ENCODE assay signal across 8 cellular contexts in the genomic region with DNA sequence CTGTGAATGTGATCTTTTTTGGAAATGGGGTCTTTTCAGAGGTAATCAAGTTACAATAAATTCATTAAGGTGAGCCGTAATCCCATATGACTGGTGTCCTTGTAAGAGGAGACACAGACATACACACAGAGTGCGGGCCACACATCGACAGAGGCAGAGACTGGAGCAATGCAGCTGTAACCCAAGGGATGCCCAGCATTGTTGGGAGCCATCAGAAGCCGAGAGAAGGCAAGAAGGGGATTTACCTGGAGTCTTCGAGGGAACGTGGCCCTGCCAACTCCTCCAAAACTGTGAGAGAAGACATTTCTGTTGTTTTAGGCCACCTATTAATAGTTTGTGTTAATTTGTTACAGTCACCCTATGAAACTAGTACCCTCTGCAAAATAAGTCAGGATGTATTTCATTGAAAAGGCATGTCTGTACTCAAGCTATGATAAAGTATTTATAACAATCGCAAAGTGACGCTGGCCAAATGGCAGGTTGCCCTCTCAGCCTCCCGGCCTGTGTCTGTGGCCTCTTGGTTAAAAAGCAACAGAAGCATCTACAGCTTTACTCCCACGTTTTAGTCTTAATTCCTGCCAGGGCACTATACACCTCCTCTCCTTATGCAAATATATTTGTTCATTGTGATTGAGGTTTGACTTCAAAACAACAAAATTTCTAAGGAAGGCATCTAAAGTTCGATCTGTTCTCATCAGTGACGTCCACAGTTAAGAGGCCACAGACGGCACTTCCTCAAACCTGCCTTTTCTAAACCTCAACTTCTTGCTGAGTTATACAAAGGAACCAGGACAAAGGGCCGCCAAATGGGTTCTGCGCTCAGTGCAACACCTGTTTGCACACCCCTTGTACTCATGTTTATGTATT. TPM values are rescaled to one million over a fixed set of nuclear protein-coding genes. Genes with fewer than 3 reads are reported as not detected.
DNase-seq lines count a peak whose midpoint lies in the region; ATAC-seq and TF ChIP-seq lines count a peak whose summit lies in the region.

No MANE protein-coding gene starts in this region.

- no peaks in the 10 kb centered on the region for H3F3A ChIP-seq in GM23338 (replicated peaks; ENCODE audit: low read depth)

- intact Hi-C loops in Calu3 (cut with micrococcal nuclease; ENCODE audit: unreplicated experiment), result no loop called here

- peaks cover 5% of the 10 kb centered on the region for H3K36me3 Mint-ChIP-seq in Calu3 (ENCODE audit: insufficient read depth, unreplicated experiment)
- peaks cover 2% of the 10 kb centered on the region; the same call in 1 of the 3 replicates for H3K36me3 Mint-ChIP-seq in GM23338 (ENCODE audit: low read depth)
- peaks cover 0 to 11% of the 10 kb centered on the region in 2 donors for H3K36me3 Mint-ChIP-seq in naive B cell

- H3K36me3 ChIP-seq in GM23338 (ENCODE audit: insufficient read depth), result no peaks in the 10 kb centered on the region

- no TSS peak for BruUV-seq in Calu3 (replicated peaks; lab: Mats Ljungman, UMichigan)

- peaks cover 5% of the 10 kb centered on the region; the same call in 1 of the 2 replicates for H4K20me1 ChIP-seq in GM23338 (replicated peaks; ENCODE audit: insufficient read depth)

- TF ChIP-seq CTCF in Calu3 (IDR thresholded peaks at IDR 0.05; ENCODE audit: unreplicated experiment) (no peak), GM23338 (conservative IDR thresholded peaks at IDR 0.05; ENCODE audit: low read depth in 2 of 2) (no peak), choroid plexus epithelial cell (conservative IDR thresholded peaks at IDR 0.05; ENCODE audit: low read depth, low read length) (no peak)

- H3K27ac ChIP-seq in GM23338 (ENCODE audit: low read depth), result no peak overlapping the region

- peaks cover 9% of the 10 kb centered on the region for H3K4me1 ChIP-seq in GM23338 (ENCODE audit: insufficient read depth)

- DNase-seq in Calu3 (peak; percentile 25), GM23338 (ENCODE audit: low spot score) (no peak), NCI-H2107 treated with DMSO at 0.1 percent for 48 hours (lab: John Stamatoyannopoulos, UW; ENCODE audit: unreplicated experiment) (peak; percentile 91), choroid plexus epithelial cell (ENCODE audit: low read depth) (peak; percentile 87), naive B cell (peak; percentile 44), retina (no peak)
- DNase-seq in stimulated activated CD4-positive, alpha-beta T cell treated with anti-CD3 and anti-CD28 coated beads, Interleukin-4, amount 100 ng/mL, for 24 hours, result no peak

- peaks cover 51% of the 10 kb centered on the region for H3K4me1 Mint-ChIP-seq in Calu3 (ENCODE audit: low read depth, unreplicated experiment)
- peaks cover 22% of the 10 kb centered on the region for H3K4me1 Mint-ChIP-seq in GM23338
- peaks cover 28 to 34% (median 30%) of the 10 kb centered on the region in 3 donors for H3K4me1 Mint-ChIP-seq in naive B cell

- H3K4me3 ChIP-seq in GM23338, result no peak overlapping the region
- no peak overlapping the region for H3K4me3 ChIP-seq in choroid plexus epithelial cell (ENCODE audit: low read depth, low read length)

- peaks cover 21% of the 10 kb centered on the region for H3K79me2 ChIP-seq in GM23338 (replicated peaks; ENCODE audit: insufficient read depth)

- H2AFZ ChIP-seq in GM23338, result no peak overlapping the region

- no peak overlapping the region for H3K4me2 ChIP-seq in GM23338

- ATAC-seq in GM23338, result peak; percentile 54
- ATAC-seq in naive B cell (ENCODE audit: low read depth in 2 of 2), result peak; percentile 95 to 98
- no peak for ATAC-seq in HG03039 (IDR thresholded peaks at IDR 0.05; ENCODE audit: unreplicated experiment)

- peak overlapping the region; percentile 53 for H3K4me3 Mint-ChIP-seq in Calu3 (ENCODE audit: low read depth, unreplicated experiment)
- no peak overlapping the region for H3K4me3 Mint-ChIP-seq in GM23338
- peak overlapping the region in 3 of 8 donors; percentile 15 to 40 (median 34) for H3K4me3 Mint-ChIP-seq in naive B cell

- H3K9me2 ChIP-seq in GM23338 (ENCODE audit: insufficient read depth), result no peaks in the 10 kb centered on the region

- H3K27me3 Mint-ChIP-seq in Calu3 (ENCODE audit: unreplicated experiment) (no peaks in the 10 kb centered on the region), GM23338 (ENCODE audit: insufficient read depth, low read depth, poor library complexity) (peaks cover 3% of the 10 kb centered on the region), naive B cell (no peaks in the 10 kb centered on the region)

- peaks cover 2% of the 10 kb centered on the region for H3K9me3 Mint-ChIP-seq in Calu3 (ENCODE audit: low read depth, unreplicated experiment)
- peaks cover 2% of the 10 kb centered on the region; the same call in 1 of the 3 replicates for H3K9me3 Mint-ChIP-seq in GM23338
- H3K9me3 Mint-ChIP-seq in naive B cell, result no peaks in the 10 kb centered on the region

- CTCF ChIA-PET in Calu3 (lab: Charles Lee), result interaction anchor here (0.9 to 1.4 kb wide), 2 partner anchors 10 to 40 kb away, joined by 3 to 6 read pairs; no protein-coding TSS in a partner anchor

- H3K27me3 ChIP-seq in GM23338 (ENCODE audit: insufficient read depth), result no peaks in the 10 kb centered on the region

- H3K27ac Mint-ChIP-seq in Calu3 (ENCODE audit: unreplicated experiment) (peak overlapping the region; percentile 47), GM23338 (no peak overlapping the region; the same call in 1 of the 2 replicates), naive B cell (peak overlapping the region in 5 of 6 donors; percentile 6 to 73 (median 63))

TF ChIP-seq in GM23338, 12 proteins besides CTCF, POLR2A, EP300 and RAD21 (continues in another document):
- TF ChIP-seq CREB1 (CRISPR knock-in tag; IDR thresholded peaks at IDR 0.05; ENCODE audit: low read depth) (no peak), ZNF331 (CRISPR knock-in tag; IDR thresholded peaks at IDR 0.05; ENCODE audit: low read depth) (no peak)
- TF ChIP-seq, protein P1, sequence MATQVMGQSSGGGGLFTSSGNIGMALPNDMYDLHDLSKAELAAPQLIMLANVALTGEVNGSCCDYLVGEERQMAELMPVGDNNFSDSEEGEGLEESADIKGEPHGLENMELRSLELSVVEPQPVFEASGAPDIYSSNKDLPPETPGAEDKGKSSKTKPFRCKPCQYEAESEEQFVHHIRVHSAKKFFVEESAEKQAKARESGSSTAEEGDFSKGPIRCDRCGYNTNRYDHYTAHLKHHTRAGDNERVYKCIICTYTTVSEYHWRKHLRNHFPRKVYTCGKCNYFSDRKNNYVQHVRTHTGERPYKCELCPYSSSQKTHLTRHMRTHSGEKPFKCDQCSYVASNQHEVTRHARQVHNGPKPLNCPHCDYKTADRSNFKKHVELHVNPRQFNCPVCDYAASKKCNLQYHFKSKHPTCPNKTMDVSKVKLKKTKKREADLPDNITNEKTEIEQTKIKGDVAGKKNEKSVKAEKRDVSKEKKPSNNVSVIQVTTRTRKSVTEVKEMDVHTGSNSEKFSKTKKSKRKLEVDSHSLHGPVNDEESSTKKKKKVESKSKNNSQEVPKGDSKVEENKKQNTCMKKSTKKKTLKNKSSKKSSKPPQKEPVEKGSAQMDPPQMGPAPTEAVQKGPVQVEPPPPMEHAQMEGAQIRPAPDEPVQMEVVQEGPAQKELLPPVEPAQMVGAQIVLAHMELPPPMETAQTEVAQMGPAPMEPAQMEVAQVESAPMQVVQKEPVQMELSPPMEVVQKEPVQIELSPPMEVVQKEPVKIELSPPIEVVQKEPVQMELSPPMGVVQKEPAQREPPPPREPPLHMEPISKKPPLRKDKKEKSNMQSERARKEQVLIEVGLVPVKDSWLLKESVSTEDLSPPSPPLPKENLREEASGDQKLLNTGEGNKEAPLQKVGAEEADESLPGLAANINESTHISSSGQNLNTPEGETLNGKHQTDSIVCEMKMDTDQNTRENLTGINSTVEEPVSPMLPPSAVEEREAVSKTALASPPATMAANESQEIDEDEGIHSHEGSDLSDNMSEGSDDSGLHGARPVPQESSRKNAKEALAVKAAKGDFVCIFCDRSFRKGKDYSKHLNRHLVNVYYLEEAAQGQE (IDR thresholded peaks at IDR 0.05; ENCODE audit: unreplicated experiment), result no peak

RNA-seq across cellular contexts. Expression of a gene that starts 46.8 kb away (rescaled TPM):
- 30.9 and 33.4 TPM in 2 replicates for total RNA-seq in Calu3 (2022)
- total RNA-seq in GM23338 (2014; rRNA removed; shearing (Covaris generic)), result 13.8 and 16.9 TPM in 2 replicates
- polyA plus RNA-seq in GM23338 (2016; fragmentation: Nextera tagmentation; extraction: Ambion mirVana), result 5.9 and 7.3 TPM in 2 replicates
- polyA plus RNA-seq in naive B cell (ENCODE audit: low read depth in 6 of 6), result 1 to 10 TPM in 2 of 6 donors, under 1 TPM in 4; 0.54 to 1.1 (median 0.79) TPM

Comparison
In these comparisons a context has a peak if more than half of its experiments do, and no peak if none do; other contexts are left out.
1. DNase-seq: peak in Calu3 (single experiment), NCI-H2107 treated with DMSO at 0.1 percent for 48 hours (single experiment), choroid plexus epithelial cell (single experiment) and naive B cell (single experiment); none in GM23338 (single experiment), stimulated activated CD4-positive, alpha-beta T cell treated with anti-CD3 and anti-CD28 coated beads, Interleukin-4, amount 100 ng/mL, for 24 hours (single experiment) and retina (single experiment).